ENCODE assay signal across 17 cellular contexts in genomic region chr10:29381230-29381563, GRCh38.
DNase-seq lines count a peak whose midpoint lies in the region; ATAC-seq and TF ChIP-seq lines count a peak whose summit lies in the region.
"Had no signal": no experiment of that assay in that cellular context is flagged by ENCODE, and none has a peak within 500 bp of the region (broad histone marks: within the 10 kb centered on the region; RNA-seq: fewer than 3 reads in every experiment).

No MANE protein-coding gene starts in this region.

- H3K27ac ChIP-seq in KOPT-K1 (ENCODE audit: low read depth, low read length, poor library complexity, severe bottlenecking) = peak overlapping the region; percentile 93
- peak overlapping the region; percentile 5 for H3K27ac ChIP-seq in hepatocyte
- H3K27ac ChIP-seq: HL-60 had no signal

- H3K4me3 ChIP-seq in hepatocyte = no peak overlapping the region
- no peak overlapping the region for H3K4me3 ChIP-seq in H7 (ENCODE audit: insufficient read depth, low read depth, low read length)

- peaks cover 6% of the 10 kb centered on the region for H3K27me3 Mint-ChIP-seq in activated T-cell treated with anti-CD3 and anti-CD28 coated beads, Interleukin-2, amount 50 U/mL, for 4 hours (ENCODE audit: low read depth)

- no peak for TF ChIP-seq CTCF in hepatocyte (IDR thresholded peaks at IDR 0.05; ENCODE audit: poor library complexity)

- H3K27me3 ChIP-seq in hepatocyte = no peaks in the 10 kb centered on the region
- peaks cover 3% of the 10 kb centered on the region for H3K27me3 ChIP-seq in H7 (ENCODE audit: control insufficient read depth, insufficient read depth, low read length)

- no peak overlapping the region for H3K4me3 Mint-ChIP-seq in activated T-cell treated with anti-CD3 and anti-CD28 coated beads, Interleukin-2, amount 50 U/mL, for 4 hours

- no peaks in the 10 kb centered on the region for H3K9me2 ChIP-seq in hepatocyte (replicated peaks; ENCODE audit: insufficient read depth)

- no peaks in the 10 kb centered on the region for H3K9me3 Mint-ChIP-seq in activated T-cell treated with anti-CD3 and anti-CD28 coated beads, Interleukin-2, amount 50 U/mL, for 4 hours
- H3K9me3 Mint-ChIP-seq: CD8-positive, alpha-beta T cell had no signal

- no peaks in the 10 kb centered on the region for H3K79me2 ChIP-seq in hepatocyte

- H2AFZ ChIP-seq in hepatocyte = no peak overlapping the region

- peak; percentile 7 for DNase-seq in Daoy (ENCODE audit: low read depth)
- no peak for DNase-seq in hepatocyte (ENCODE audit: low spot score)
- DNase-seq in renal cortical epithelial cell (ENCODE audit: low read depth) = peak; percentile 46
- no peak for DNase-seq in H7
- DNase-seq in DMS114 treated with DMSO at 0.1 percent for 48 hours (lab: John Stamatoyannopoulos, UW; ENCODE audit: unreplicated experiment) = no peak
- no peak for DNase-seq in activated T-cell treated with anti-CD3 and anti-CD28 coated beads, Interleukin-2, amount 50 U/mL, for 4 hours
- DNase-seq: CD8-positive, alpha-beta T cell; MV-4-11; NCI-H1436 treated with DMSO at 0.1 percent for 48 hours; NCI-H2029 treated with DMSO at 0.1 percent for 48 hours; NCI-H2171 treated with DMSO at 0.1 percent for 48 hours; NCI-H446 treated with DMSO at 0.1 percent for 48 hours; NK-92 treated with Interleukin-12 subunit alpha and Interleukin-12 subunit beta, amount 100 ng/mL, for 24 hours; SHP77 treated with DMSO at 0.1 percent for 48 hours had no signal

- no peaks in the 10 kb centered on the region for H4K20me1 ChIP-seq in hepatocyte (ENCODE audit: insufficient read depth, poor library complexity, severe bottlenecking)

- H3K36me3 Mint-ChIP-seq in activated T-cell treated with anti-CD3 and anti-CD28 coated beads, Interleukin-2, amount 50 U/mL, for 4 hours (ENCODE audit: insufficient read depth) = no peaks in the 10 kb centered on the region
- H3K36me3 Mint-ChIP-seq: CD8-positive, alpha-beta T cell had no signal

- H3K4me2 ChIP-seq in hepatocyte = no peak overlapping the region

- peaks cover 12% of the 10 kb centered on the region for H3K4me1 ChIP-seq in hepatocyte (ENCODE audit: insufficient read depth)

- ATAC-seq in activated T-cell treated with anti-CD3 and anti-CD28 coated beads, Interleukin-2, amount 50 U/mL, for 4 hours = no peak
- ATAC-seq: CD8-positive, alpha-beta T cell; HCT116 had no signal

- peaks cover 3% of the 10 kb centered on the region for H3K4me1 Mint-ChIP-seq in activated T-cell treated with anti-CD3 and anti-CD28 coated beads, Interleukin-2, amount 50 U/mL, for 4 hours (ENCODE audit: low read depth)

- peaks cover 12% of the 10 kb centered on the region for H3K9me3 ChIP-seq in KOPT-K1 (ENCODE audit: insufficient read depth, low read length, poor library complexity, severe bottlenecking)
- no peaks in the 10 kb centered on the region for H3K9me3 ChIP-seq in hepatocyte (ENCODE audit: low read depth)

- 70% methylated on average over 9 of the region's 9 CpGs for WGBS in hepatocyte (ENCODE audit: low lambda C conversion rate, missing lambda C conversion rate)

- H3K36me3 ChIP-seq in KOPT-K1 (ENCODE audit: insufficient read depth, low read length) (no peaks in the 10 kb centered on the region), hepatocyte (replicated peaks; ENCODE audit: insufficient read depth, low read depth) (no peaks in the 10 kb centered on the region), H7 (replicated peaks; ENCODE audit: control insufficient read depth, insufficient read depth, low read length) (no peaks in the 10 kb centered on the region)

Comparison
In these comparisons a context has a peak if more than half of its experiments do, and no peak if none do; other contexts are left out.
1. DNase-seq: peak in Daoy (single experiment) and renal cortical epithelial cell (single experiment); none in hepatocyte (single experiment), H7 (single experiment), DMS114 treated with DMSO at 0.1 percent for 48 hours (single experiment) and activated T-cell treated with anti-CD3 and anti-CD28 coated beads, Interleukin-2, amount 50 U/mL, for 4 hours (single experiment).